In the genomic region with DNA sequence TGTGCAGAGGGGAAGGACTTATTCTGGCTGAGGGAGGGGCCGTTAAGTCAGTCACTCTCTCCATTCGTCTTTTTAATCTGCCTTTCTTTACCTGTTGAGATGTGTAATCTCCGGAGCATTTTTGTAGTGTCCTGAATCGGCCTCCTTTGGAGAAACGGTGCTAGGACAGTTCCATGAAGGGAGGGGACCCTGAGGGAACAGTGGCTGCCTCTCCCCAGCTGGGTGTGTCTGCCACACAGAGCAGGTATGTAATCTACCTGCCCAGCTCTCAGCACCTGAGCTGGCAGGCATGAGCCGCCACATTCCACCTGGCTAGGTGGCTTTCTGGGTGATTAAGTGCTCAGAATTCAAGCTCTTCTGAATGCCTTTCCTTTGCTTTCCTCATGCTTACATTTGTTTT, we compare ENCODE assay signal across 12 cellular contexts.
A peak's percentile ranks its signal among the peaks of the same experiment; 100 is the strongest.
DNase-seq lines count a peak whose midpoint lies in the region; ATAC-seq and TF ChIP-seq lines count a peak whose summit lies in the region.
"Had no signal": no experiment of that assay in that cellular context is flagged by ENCODE, and none has a peak within 500 bp of the region (broad histone marks: within the 10 kb centered on the region; RNA-seq: fewer than 3 reads in every experiment).

No MANE protein-coding gene starts in this region.

- 15 to 21% methylated on average over 6 of the region's 6 CpGs for WGBS in body of pancreas, 2 donors
- 32 to 34% methylated on average over 6 of the region's 6 CpGs for WGBS in thyroid gland, 2 donors

- TF ChIP-seq POLR2A in body of pancreas (IDR thresholded peaks at IDR 0.05): peak in 2 of 3 donors; percentile 20 to 48
- TF ChIP-seq POLR2A in thyroid gland (IDR thresholded peaks at IDR 0.05): peak in 1 of 2 donors; percentile 36

- H3K27me3 ChIP-seq in body of pancreas: no peaks in the 10 kb centered on the region
- no peaks in the 10 kb centered on the region for H3K27me3 ChIP-seq in thyroid gland

- H3K4me3 ChIP-seq in body of pancreas (no peak overlapping the region), thyroid gland (replicated peaks in 1 of 3) (no peak overlapping the region)

- H3K36me3 ChIP-seq in body of pancreas (replicated peaks in 1 of 2; ENCODE audit: insufficient read depth in 1 of 2, low read depth in 2 of 2) (no peaks in the 10 kb centered on the region), thyroid gland (peaks cover 3 to 7% of the 10 kb centered on the region in 2 donors)

- H3K9me3 ChIP-seq in body of pancreas (no peaks in the 10 kb centered on the region), thyroid gland (no peaks in the 10 kb centered on the region)

- H3K27ac ChIP-seq in body of pancreas (peak overlapping the region; percentile 29 to 82 (median 66)), thyroid gland (peak overlapping the region; percentile 84 to 88 (median 87))
- H3K27ac ChIP-seq: parathyroid adenoma had no signal

- no peak for TF ChIP-seq CTCF in body of pancreas (IDR thresholded peaks at IDR 0.05)
- TF ChIP-seq CTCF in thyroid gland (IDR thresholded peaks at IDR 0.05): peak in 2 of 6 experiments; percentile 24 to 26

- DNase-seq in NCI-H2171 treated with DMSO at 0.1 percent for 48 hours (lab: John Stamatoyannopoulos, UW): peak; percentile 44
- no peak for DNase-seq in NCI-H2171 (lab: John Stamatoyannopoulos, UW)
- DNase-seq in body of pancreas: peak; percentile 62 to 76 (median 70)
- DNase-seq in left kidney (ENCODE audit: low read depth, low spot score): peak; percentile 73
- peak; percentile 91 to 92 for DNase-seq in thyroid gland
- DNase-seq in CD1c-positive myeloid dendritic cell (ENCODE audit: extremely low spot score): no peak
- DNase-seq: activated CD4-positive, alpha-beta T cell treated with anti-CD3 and anti-CD28 coated beads, Interleukin-2, amount 10 ng/mL, durations not matched to agents 7 days and 5 days; effector memory CD8-positive, alpha-beta T cell; T-helper 1 cell had no signal

- intact Hi-C loops in body of pancreas (cut with DNase I) (no loop called here), thyroid gland (cut with DNase I) (no loop called here)

- H3K4me1 ChIP-seq in body of pancreas: peaks cover 72% of the 10 kb centered on the region
- peaks cover 65 to 79% of the 10 kb centered on the region in 2 donors for H3K4me1 ChIP-seq in thyroid gland

- ATAC-seq in body of pancreas (peak; percentile 85), GM18870 (IDR thresholded peaks at IDR 0.05; ENCODE audit: unreplicated experiment) (no peak), HG02884 (IDR thresholded peaks at IDR 0.05; ENCODE audit: unreplicated experiment) (no peak)
- ATAC-seq: effector memory CD8-positive, alpha-beta T cell had no signal

Comparison
In these comparisons a context has a peak if more than half of its experiments do, and no peak if none do; other contexts are left out.
1. DNase-seq: peak in NCI-H2171 treated with DMSO at 0.1 percent for 48 hours (single experiment), body of pancreas (4 of 4), left kidney (single experiment) and thyroid gland (2 of 2); none in NCI-H2171 (single experiment) and CD1c-positive myeloid dendritic cell (single experiment).